Comparison of ENCODE assay signal across 21 cellular contexts in the genomic region with DNA sequence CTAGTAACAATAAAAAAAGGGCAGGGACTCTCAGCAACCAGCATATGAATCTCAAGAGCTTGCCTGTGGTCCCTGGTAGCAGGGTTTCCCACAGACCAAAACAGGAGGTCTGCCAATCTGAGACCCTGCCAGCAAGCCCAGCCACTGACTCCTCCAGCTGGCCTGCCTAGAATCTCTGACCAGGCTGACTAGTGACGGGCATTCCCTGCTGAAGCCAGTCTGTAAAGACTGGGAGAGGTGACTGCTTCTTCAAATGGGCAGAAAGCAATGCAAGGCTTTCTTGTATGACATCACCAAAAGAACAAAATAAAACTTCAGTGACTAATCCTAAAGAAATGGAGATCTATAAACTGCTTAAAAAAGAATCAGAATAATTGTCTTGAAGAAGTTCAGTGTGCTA.
A peak's percentile ranks its signal among the peaks of the same experiment; 100 is the strongest.
DNase-seq lines count a peak whose midpoint lies in the region; FAIRE-seq and TF ChIP-seq lines count a peak whose summit lies in the region.
"Had no signal": no experiment of that assay in that cellular context is flagged by ENCODE, and none has a peak within 500 bp of the region (broad histone marks: within the 10 kb centered on the region; RNA-seq: fewer than 3 reads in every experiment).

No MANE protein-coding gene starts in this region.

- no peak for TF ChIP-seq CTCF in fibroblast of pulmonary artery (IDR thresholded peaks at IDR 0.05; ENCODE audit: low read length, missing control alignments)
- TF ChIP-seq CTCF in smooth muscle cell (IDR thresholded peaks at IDR 0.05; ENCODE audit: borderline replicate concordance, insufficient read depth, poor library complexity, severe bottlenecking), result no peak
- TF ChIP-seq CTCF in GM20000 (IDR thresholded peaks at IDR 0.05; ENCODE audit: extremely low read depth, missing control alignments), result no peak

- no peak for FAIRE-seq in H54 (lab: Jason Lieb, UNC)
- FAIRE-seq: colon, endothelial cell of umbilical vein, keratinocyte had no signal

- H3K36me3 ChIP-seq in adipocyte (ENCODE audit: control insufficient read depth, insufficient read depth, low read length, severe bottlenecking) (no peaks in the 10 kb centered on the region), smooth muscle cell (ENCODE audit: low read depth) (no peaks in the 10 kb centered on the region)
- H3K36me3 ChIP-seq: adrenal gland, heart right ventricle, neutrophil, tibial artery had no signal

- WGBS in smooth muscle cell (ENCODE audit: low lambda C conversion rate), result 34% methylated on average over 1 of the region's 1 CpG

- intact Hi-C loops in posterior cingulate gyrus (cut with DNase I), result no loop called here

- H3K9ac ChIP-seq in adipocyte (ENCODE audit: low read length) (no peak overlapping the region), smooth muscle cell (ENCODE audit: low read depth) (peak overlapping the region; percentile 15)

- no peak overlapping the region for H2AFZ ChIP-seq in smooth muscle cell (ENCODE audit: low read depth)

- H4K20me1 ChIP-seq in smooth muscle cell (ENCODE audit: low read depth), result no peaks in the 10 kb centered on the region

- H3K4me1 ChIP-seq in adipocyte (ENCODE audit: control insufficient read depth, insufficient read depth, low read length) (no peaks in the 10 kb centered on the region), smooth muscle cell (ENCODE audit: low read depth) (no peaks in the 10 kb centered on the region)
- H3K4me1 ChIP-seq: adrenal gland, heart right ventricle, tibial artery had no signal

- H3K79me2 ChIP-seq in smooth muscle cell (ENCODE audit: low read depth), result no peaks in the 10 kb centered on the region

- no peak overlapping the region for H3K4me2 ChIP-seq in smooth muscle cell

- peak; percentile 16 for DNase-seq in H54 (ENCODE audit: insufficient read length, low spot score)
- DNase-seq in adipocyte (ENCODE audit: low read depth), result peak; percentile 26
- peak; percentile 29 for DNase-seq in fibroblast of pulmonary artery (ENCODE audit: low read depth)
- no peak for DNase-seq in smooth muscle cell (lab: John Stamatoyannopoulos, UW; ENCODE audit: unreplicated experiment)
- DNase-seq in posterior cingulate gyrus, result no peak
- no peak for DNase-seq in GM20000 (ENCODE audit: low spot score)
- DNase-seq in SIG-M5 (lab: John Stamatoyannopoulos, UW), result no peak
- DNase-seq: activated CD4-positive, CD25-positive, alpha-beta regulatory T cell; adrenal gland; CD4-positive, CD25-positive, alpha-beta regulatory T cell; heart right ventricle; NCI-H1694; NCI-H446; SHP77 treated with DMSO at 0.1 percent for 48 hours; stimulated activated CD4-positive, alpha-beta T cell treated with anti-CD3 and anti-CD28 coated beads, Interleukin-4, amount 100 ng/mL, for 4 hours; T-helper 2 cell; tibial artery had no signal

- H3K9me3 ChIP-seq in adipocyte (ENCODE audit: control insufficient read depth, low read length) (peaks cover 7% of the 10 kb centered on the region), smooth muscle cell (replicated peaks; ENCODE audit: low read depth) (no peaks in the 10 kb centered on the region)
- H3K9me3 ChIP-seq: neutrophil had no signal

- H3F3A ChIP-seq in smooth muscle cell (ENCODE audit: low read depth), result no peaks in the 10 kb centered on the region

- no peak overlapping the region for H3K4me3 ChIP-seq in adipocyte (ENCODE audit: low read length)
- no peak overlapping the region for H3K4me3 ChIP-seq in fibroblast of pulmonary artery (replicated peaks; ENCODE audit: low read depth, low read length)
- no peak overlapping the region for H3K4me3 ChIP-seq in smooth muscle cell
- H3K4me3 ChIP-seq: adrenal gland, heart right ventricle, tibial artery had no signal

- TF ChIP-seq POLR2A in H54 (IDR thresholded peaks at IDR 0.05; ENCODE audit: low read depth, low read length), result no peak

- H3K27me3 ChIP-seq in adipocyte (replicated peaks; ENCODE audit: control insufficient read depth, insufficient read depth, low read length) (no peaks in the 10 kb centered on the region), smooth muscle cell (ENCODE audit: low read depth) (no peaks in the 10 kb centered on the region)
- H3K27me3 ChIP-seq: adrenal gland, heart right ventricle, neutrophil, tibial artery had no signal

- H3K27ac ChIP-seq in smooth muscle cell (ENCODE audit: low read depth), result peak overlapping the region; percentile 68
- H3K27ac ChIP-seq: adrenal gland, heart right ventricle, neutrophil, tibial artery had no signal

Comparison
In these comparisons a context has a peak if more than half of its experiments do, and no peak if none do; other contexts are left out.
1. DNase-seq: peak in H54 (single experiment), adipocyte (single experiment) and fibroblast of pulmonary artery (single experiment); none in smooth muscle cell (single experiment), posterior cingulate gyrus (0 of 10), GM20000 (single experiment) and SIG-M5 (single experiment).